33 cellular contexts compared by ENCODE assay signal in the genomic region with DNA sequence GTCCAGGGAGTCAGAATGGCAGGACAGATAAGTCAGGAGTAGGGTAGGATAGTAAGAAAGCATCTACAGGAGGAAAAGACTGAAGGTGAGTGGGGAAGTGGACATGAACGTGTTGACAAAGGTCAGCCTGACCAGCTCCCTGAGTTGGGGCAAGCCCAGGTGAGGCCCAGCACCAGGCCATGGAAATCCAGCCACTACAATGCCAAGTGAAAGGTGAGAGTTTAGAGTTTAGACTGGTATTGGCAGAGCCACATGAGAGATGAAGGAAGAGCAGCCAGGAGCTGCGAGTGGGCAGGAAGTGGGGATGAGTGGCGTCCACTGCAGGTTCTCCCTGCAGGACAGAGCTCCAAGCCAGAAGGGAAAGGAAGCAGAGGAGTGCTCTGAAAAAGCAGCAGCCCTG.
"Had no signal": no experiment of that assay in that cellular context is flagged by ENCODE, and none has a peak within 500 bp of the region (broad histone marks: within the 10 kb centered on the region; RNA-seq: fewer than 3 reads in every experiment).

No MANE protein-coding gene starts in this region.

- H3K4me1 ChIP-seq: ascending aorta, breast epithelium, colonic mucosa, esophagus squamous epithelium, gastroesophageal sphincter, heart right ventricle had no signal

- H3K4me3 ChIP-seq: ascending aorta, breast epithelium, cardiac muscle cell, colonic mucosa, esophagus squamous epithelium, gastroesophageal sphincter, heart right ventricle had no signal

- H3K4me3 Mint-ChIP-seq: activated CD4-positive, alpha-beta memory T cell treated with anti-CD3 and anti-CD28 coated beads, Interleukin-2, amount 10 ng/mL, durations not matched to agents 7 days and 5 days; activated CD4-positive, alpha-beta T cell treated with anti-CD3 and anti-CD28 coated beads, Interleukin-2, amount 10 ng/mL, durations not matched to agents 7 days and 5 days; activated naive CD4-positive, alpha-beta T cell treated with anti-CD3 and anti-CD28 coated beads, Interleukin-2, amount 10 ng/mL, durations not matched to agents 7 days and 5 days; activated naive CD8-positive, alpha-beta T cell treated with anti-CD3 and anti-CD28 coated beads, Interleukin-2, amount 10 ng/mL, durations not matched to agents 7 days and 5 days; activated T-cell treated with anti-CD3 and anti-CD28 coated beads, Interleukin-2, amount 50 U/mL, for 4 hours; brain; T-cell; T-helper 1 cell treated with Interleukin-12 subunit alpha and Interleukin-12 subunit beta and Interleukin-4 antibody, amounts not matched to agents 30 μg/mL and 1 μg/mL, for 36 hours; T-helper 2 cell treated with Interferon-gamma antibody and Interleukin-4, amounts not matched to agents 5 μg/mL and 100 μg/mL, for 36 hours had no signal

- H3K4me1 Mint-ChIP-seq: activated naive CD8-positive, alpha-beta T cell treated with anti-CD3 and anti-CD28 coated beads, Interleukin-2, amount 10 ng/mL, durations not matched to agents 7 days and 5 days; brain had no signal

- DNase-seq: activated CD4-positive, alpha-beta memory T cell treated with anti-CD3 and anti-CD28 coated beads, Interleukin-2, amount 10 ng/mL, durations not matched to agents 7 days and 5 days; activated CD4-positive, alpha-beta T cell treated with anti-CD3 and anti-CD28 coated beads for 1 hour; activated CD4-positive, alpha-beta T cell treated with anti-CD3 and anti-CD28 coated beads for 4 hours; activated CD4-positive, alpha-beta T cell treated with anti-CD3 and anti-CD28 coated beads, Interleukin-2, amount 10 ng/mL, durations not matched to agents 7 days and 5 days; activated CD4-positive, alpha-beta T cell treated with anti-CD3 and anti-CD28 coated beads, Interleukin-2, amount 50 U/mL, for 4 hours; activated CD8-positive, alpha-beta memory T cell treated with anti-CD3 and anti-CD28 coated beads, Interleukin-2, amount 50 U/mL, for 48 hours; activated gamma-delta T cell; activated naive CD4-positive, alpha-beta T cell; activated naive CD4-positive, alpha-beta T cell treated with anti-CD3 and anti-CD28 coated beads, Interleukin-2, amount 10 ng/mL, durations not matched to agents 7 days and 5 days; activated naive CD8-positive, alpha-beta T cell treated with anti-CD3 and anti-CD28 coated beads, Interleukin-2, amount 10 ng/mL, durations not matched to agents 7 days and 5 days; activated T-cell treated with anti-CD3 and anti-CD28 coated beads for 4 hours; activated T-cell treated with anti-CD3 and anti-CD28 coated beads, Interleukin-2, amount 50 U/mL, for 4 hours; central memory CD4-positive, alpha-beta T cell; cerebellar nuclear complex; colonic mucosa; effector CD8-positive, alpha-beta T cell; esophagus squamous epithelium; foreskin melanocyte; heart right ventricle; T-cell; T1000 had no signal

- H3K27ac Mint-ChIP-seq: activated CD4-positive, alpha-beta memory T cell treated with anti-CD3 and anti-CD28 coated beads, Interleukin-2, amount 10 ng/mL, durations not matched to agents 7 days and 5 days; activated CD4-positive, alpha-beta T cell treated with anti-CD3 and anti-CD28 coated beads, Interleukin-2, amount 10 ng/mL, durations not matched to agents 7 days and 5 days; activated naive CD4-positive, alpha-beta T cell treated with anti-CD3 and anti-CD28 coated beads, Interleukin-2, amount 10 ng/mL, durations not matched to agents 7 days and 5 days; activated naive CD8-positive, alpha-beta T cell treated with anti-CD3 and anti-CD28 coated beads, Interleukin-2, amount 10 ng/mL, durations not matched to agents 7 days and 5 days; activated T-helper 2 cell treated with anti-CD3 and anti-CD28 coated beads, Interferon-gamma antibody, Interleukin-2, Interleukin-4, amounts not matched to agents 10 μg/mL and 5 μg/mL and 100 μg/mL, durations not matched to agents 14 hours and 24 hours and 36 hours; brain; T-cell; T-helper 1 cell treated with Interleukin-12 subunit alpha and Interleukin-12 subunit beta and Interleukin-4 antibody, amounts not matched to agents 30 μg/mL and 1 μg/mL, for 36 hours; T-helper 2 cell treated with Interferon-gamma antibody and Interleukin-4, amounts not matched to agents 5 μg/mL and 100 μg/mL, for 36 hours had no signal

- H3K27ac ChIP-seq: ascending aorta, breast epithelium, cardiac muscle cell, colonic mucosa, epithelial cell of prostate, esophagus squamous epithelium, gastroesophageal sphincter, heart right ventricle had no signal

- H3K9me3 ChIP-seq: ascending aorta, breast epithelium, colonic mucosa, esophagus squamous epithelium, gastroesophageal sphincter, heart right ventricle had no signal

- H3K27me3 ChIP-seq: ascending aorta, breast epithelium, cardiac muscle cell, colonic mucosa, gastroesophageal sphincter had no signal

- H3K36me3 Mint-ChIP-seq: activated naive CD4-positive, alpha-beta T cell treated with anti-CD3 and anti-CD28 coated beads, Interleukin-2, amount 10 ng/mL, durations not matched to agents 7 days and 5 days; activated naive CD4-positive, alpha-beta T cell treated with anti-CD3 and anti-CD28 coated beads, Interleukin-2, amount 50 U/mL, for 72 hours; activated naive CD8-positive, alpha-beta T cell treated with anti-CD3 and anti-CD28 coated beads, Interleukin-2, amount 10 ng/mL, durations not matched to agents 7 days and 5 days; brain; T-cell had no signal

- H3K36me3 ChIP-seq: ascending aorta, breast epithelium, cardiac muscle cell, colonic mucosa, esophagus squamous epithelium, gastroesophageal sphincter, heart right ventricle had no signal

- ATAC-seq: activated naive CD4-positive, alpha-beta T cell treated with anti-CD3 and anti-CD28 coated beads, Interleukin-2, amount 50 U/mL, for 72 hours; activated T-cell treated with anti-CD3 and anti-CD28 coated beads, Interleukin-2, amount 50 U/mL, for 4 hours; gastroesophageal sphincter; heart right ventricle; T-cell had no signal

- H3K9me3 Mint-ChIP-seq: activated CD4-positive, alpha-beta memory T cell treated with anti-CD3 and anti-CD28 coated beads, Interleukin-2, amount 10 ng/mL, durations not matched to agents 7 days and 5 days; activated CD4-positive, alpha-beta T cell treated with anti-CD3 and anti-CD28 coated beads, Interleukin-2, amount 10 ng/mL, durations not matched to agents 7 days and 5 days; activated naive CD4-positive, alpha-beta T cell treated with anti-CD3 and anti-CD28 coated beads, Interleukin-2, amount 10 ng/mL, durations not matched to agents 7 days and 5 days; activated naive CD4-positive, alpha-beta T cell treated with anti-CD3 and anti-CD28 coated beads, Interleukin-2, amount 50 U/mL, for 72 hours; activated naive CD8-positive, alpha-beta T cell treated with anti-CD3 and anti-CD28 coated beads, Interleukin-2, amount 10 ng/mL, durations not matched to agents 7 days and 5 days; activated T-cell treated with anti-CD3 and anti-CD28 coated beads, Interleukin-2, amount 50 U/mL, for 4 hours; activated T-helper 2 cell treated with anti-CD3 and anti-CD28 coated beads, Interferon-gamma antibody, Interleukin-2, Interleukin-4, amounts not matched to agents 10 μg/mL and 5 μg/mL and 100 μg/mL, durations not matched to agents 14 hours and 24 hours and 36 hours; T-cell; T-helper 1 cell treated with Interleukin-12 subunit alpha and Interleukin-12 subunit beta and Interleukin-4 antibody, amounts not matched to agents 30 μg/mL and 1 μg/mL, for 36 hours; T-helper 2 cell treated with Interferon-gamma antibody and Interleukin-4, amounts not matched to agents 5 μg/mL and 100 μg/mL, for 36 hours had no signal

- FAIRE-seq: endometrium, endothelial cell of umbilical vein had no signal
